Comparison of ENCODE assay signal across 35 cellular contexts in the genomic region with DNA sequence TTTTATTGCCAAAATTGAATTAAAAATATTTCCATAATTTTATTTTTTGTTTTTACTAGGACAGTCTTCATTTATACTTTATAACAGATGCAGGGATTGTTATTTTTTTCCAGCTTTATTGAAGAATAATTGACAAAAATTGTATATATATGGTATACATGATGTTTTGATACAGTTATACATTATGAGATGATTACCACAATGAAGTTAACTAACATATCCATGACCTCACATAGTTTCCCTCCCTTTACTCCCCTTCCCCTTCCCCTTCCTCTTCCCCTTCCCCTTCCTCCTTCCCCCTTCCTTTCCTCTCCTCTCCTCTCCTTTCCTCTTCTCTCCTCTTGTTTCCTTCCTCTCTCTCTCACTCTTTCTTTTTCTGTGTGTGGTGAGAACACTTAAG.
A peak's percentile ranks its signal among the peaks of the same experiment; 100 is the strongest.
DNase-seq lines count a peak whose midpoint lies in the region; ATAC-seq, FAIRE-seq and TF ChIP-seq lines count a peak whose summit lies in the region.
"Had no signal": no experiment of that assay in that cellular context is flagged by ENCODE, and none has a peak within 500 bp of the region (broad histone marks: within the 10 kb centered on the region; RNA-seq: fewer than 3 reads in every experiment).

No MANE protein-coding gene starts in this region.

- intact Hi-C loops in HepG2 (cut with micrococcal nuclease; ENCODE audit: unreplicated experiment) (no loop called here), right lobe of liver (cut with DNase I) (no loop called here), K562 (cut with micrococcal nuclease) (no loop called here), kidney (cut with DNase I) (no loop called here)

- TF ChIP-seq CTCF in HepG2 (CRISPR knock-in tag; IDR thresholded peaks at IDR 0.05) (no peak), right lobe of liver (IDR thresholded peaks at IDR 0.05) (no peak), K562 (IDR thresholded peaks at IDR 0.05 in 2 of 3, conservative IDR thresholded peaks at IDR 0.05 in 1 of 3; ENCODE audit: insufficient read depth in 2 of 3, low read depth in 1 of 3, low read length in 3 of 3) (no peak), kidney (IDR thresholded peaks at IDR 0.05; ENCODE audit: borderline replicate concordance, extremely low read depth, insufficient read depth) (no peak)

- no peaks in the 10 kb centered on the region for H3K27me3 ChIP-seq in HepG2 (ENCODE audit: control insufficient read depth in 1 of 2, insufficient read depth in 2 of 2, low read length in 2 of 2)
- no peaks in the 10 kb centered on the region for H3K27me3 ChIP-seq in right lobe of liver
- H3K27me3 ChIP-seq in K562 (ENCODE audit: control insufficient read depth in 2 of 2, insufficient read depth in 2 of 2, low read length in 2 of 2) = no peaks in the 10 kb centered on the region
- H3K27me3 ChIP-seq: BE2C; BLaER1; BLaER1 treated with 17β-estradiol and CSF1 and Interleukin-3, amounts not matched to agents 10 nM and 100 nM had no signal

- DNase-seq in HepG2 (ENCODE audit: low spot score) = no peak
- DNase-seq in right lobe of liver = no peak
- DNase-seq in K562 (ENCODE audit: extremely low read depth in 1 of 4, low spot score in 3 of 4) = no peak
- DNase-seq in frontal cortex (ENCODE audit: low spot score in 2 of 2) = no peak
- no peak for DNase-seq in kidney
- no peak for DNase-seq in T1000 (lab: John Stamatoyannopoulos, UW)
- no peak for DNase-seq in HEK293T (ENCODE audit: extremely low spot score)
- DNase-seq: 8988T; ACHN; AML-193; BE2C; C1 segment of cervical spinal cord; Caco-2; Calu3; CD4-positive, alpha-beta memory T cell; CD4-positive, alpha-beta T cell; CD4-positive, CD25-positive, alpha-beta regulatory T cell; CD8-positive, alpha-beta memory T cell; CD8-positive, alpha-beta T cell; COR-L47; DMS 273 treated with DMSO at 0.1 percent for 48 hours; DMS153; DMS53; DMS79; DMS79 treated with DMSO at 0.1 percent for 48 hours; DND-41; EL had no signal

- H3K4me3 ChIP-seq in HepG2 (replicated peaks in 1 of 3; ENCODE audit: insufficient read depth in 1 of 3, low read depth in 2 of 3, low read length in 3 of 3) (no peak overlapping the region), right lobe of liver (no peak overlapping the region), K562 (no peak overlapping the region), kidney (ENCODE audit: low read length in 2 of 2) (no peak overlapping the region)
- H3K4me3 ChIP-seq: A549; BLaER1; BLaER1 treated with 17β-estradiol and CSF1 and Interleukin-3, amounts not matched to agents 10 nM and 100 nM had no signal

- CTCF ChIA-PET in HepG2 (lab: Yijun Ruan, JAX; ENCODE audit: low intra/inter-chr PET ratio, low total read pairs) (no interaction called here), K562 (lab: Yijun Ruan, JAX; ENCODE audit: low intra/inter-chr PET ratio) (no interaction called here), HEK293T (lab: Yijun Ruan, JAX) (no interaction called here)

- POLR2A ChIA-PET in HepG2 (lab: Yijun Ruan, JAX) = no interaction called here
- POLR2A ChIA-PET in K562 (lab: Yijun Ruan, JAX) = no interaction called here
- POLR2A ChIA-PET in HEK293T (lab: Yijun Ruan, JAX) = no interaction called here

- H3K9me3 ChIP-seq in HepG2 (ENCODE audit: low read length) (no peaks in the 10 kb centered on the region), right lobe of liver (no peaks in the 10 kb centered on the region), K562 (replicated peaks; ENCODE audit: control insufficient read depth, insufficient read depth, low read depth, low read length) (no peaks in the 10 kb centered on the region), kidney (ENCODE audit: control insufficient read depth in 1 of 2, low read length in 2 of 2) (no peaks in the 10 kb centered on the region)
- H3K9me3 ChIP-seq: A549; BE2C; BLaER1; BLaER1 treated with 17β-estradiol and CSF1 and Interleukin-3, amounts not matched to agents 10 nM and 100 nM; Caco-2 had no signal

- BruUV-seq in HepG2 (replicated peaks; lab: Mats Ljungman, UMichigan) = no TSS peak
- BruUV-seq in K562 (replicated peaks; lab: Mats Ljungman, UMichigan) = no TSS peak

- no peak for TF ChIP-seq EP300 in HepG2 (IDR thresholded peaks at IDR 0.05; ENCODE audit: low read depth in 2 of 2, low read length in 2 of 2)
- no peak for TF ChIP-seq EP300 in HepG2 (CRISPR knock-in tag; IDR thresholded peaks at IDR 0.05; ENCODE audit: borderline replicate concordance)
- no peak for TF ChIP-seq EP300 in K562 (IDR thresholded peaks at IDR 0.05; ENCODE audit: low read length)

- TF ChIP-seq RAD21 in HepG2 (CRISPR knock-in tag; IDR thresholded peaks at IDR 0.05) = no peak
- TF ChIP-seq RAD21 in K562 (CRISPR knock-in tag; conservative IDR thresholded peaks at IDR 0.05 in 1 of 2, IDR thresholded peaks at IDR 0.05 in 1 of 2) = no peak

- H4K20me1 ChIP-seq in HepG2 (ENCODE audit: insufficient read depth, low read length) = no peaks in the 10 kb centered on the region
- no peaks in the 10 kb centered on the region for H4K20me1 ChIP-seq in K562 (replicated peaks; ENCODE audit: control insufficient read depth, insufficient read depth, low read length)
- H4K20me1 ChIP-seq: BLaER1; BLaER1 treated with 17β-estradiol and CSF1 and Interleukin-3, amounts not matched to agents 10 nM and 100 nM had no signal

- no peak for FAIRE-seq in HepG2 (lab: Jason Lieb, UNC)
- no peak for FAIRE-seq in K562 (lab: Jason Lieb, UNC)
- peak; percentile 19 for FAIRE-seq in frontal cortex (lab: Jason Lieb, UNC)
- peak; percentile 8 for FAIRE-seq in kidney (lab: Jason Lieb, UNC)
- FAIRE-seq: A204.1, A549, D721Med had no signal

- H3K9me1 ChIP-seq in K562 (ENCODE audit: control insufficient read depth, insufficient read depth, low read length) = no peaks in the 10 kb centered on the region

- no peaks in the 10 kb centered on the region for H3K4me1 ChIP-seq in HepG2 (ENCODE audit: insufficient read depth, low read length)
- no peaks in the 10 kb centered on the region for H3K4me1 ChIP-seq in right lobe of liver
- H3K4me1 ChIP-seq in K562 (replicated peaks in 1 of 2; ENCODE audit: control insufficient read depth in 2 of 2, insufficient read depth in 2 of 2, low read length in 2 of 2) = no peaks in the 10 kb centered on the region
- no peaks in the 10 kb centered on the region for H3K4me1 ChIP-seq in kidney (ENCODE audit: control insufficient read depth in 1 of 2, insufficient read depth in 1 of 2, low read depth in 1 of 2, low read length in 2 of 2)
- H3K4me1 ChIP-seq: A549, BE2C, Caco-2 had no signal

- TF ChIP-seq POLR2A in HepG2 (IDR thresholded peaks at IDR 0.05; ENCODE audit: insufficient read depth in 1 of 2, low read depth in 2 of 2, low read length in 2 of 2) (no peak), right lobe of liver (IDR thresholded peaks at IDR 0.05) (no peak), K562 (conservative IDR thresholded peaks at IDR 0.05) (no peak)

- H3K27ac ChIP-seq in HepG2 (ENCODE audit: extremely low read length, insufficient read depth, low read length) (no peak overlapping the region), right lobe of liver (no peak overlapping the region), K562 (ENCODE audit: extremely low read depth, low read depth, low read length) (no peak overlapping the region), kidney (ENCODE audit: low read depth in 2 of 2, low read length in 2 of 2) (no peak overlapping the region)
- H3K27ac ChIP-seq: 22Rv1; A549; BLaER1; BLaER1 treated with 17β-estradiol and CSF1 and Interleukin-3, amounts not matched to agents 10 nM and 100 nM; C4-2B had no signal

- no peak overlapping the region for H3K4me2 ChIP-seq in HepG2 (ENCODE audit: low read depth, low read length)
- no peak overlapping the region for H3K4me2 ChIP-seq in K562 (ENCODE audit: insufficient read depth, low read length)
- H3K4me2 ChIP-seq: A549; BLaER1; BLaER1 treated with 17β-estradiol and CSF1 and Interleukin-3, amounts not matched to agents 10 nM and 100 nM had no signal

- H3K36me3 ChIP-seq in HepG2 (replicated peaks in 1 of 2; ENCODE audit: control insufficient read depth in 1 of 2, insufficient read depth in 2 of 2, low read length in 2 of 2) = no peaks in the 10 kb centered on the region
- no peaks in the 10 kb centered on the region for H3K36me3 ChIP-seq in right lobe of liver
- no peaks in the 10 kb centered on the region for H3K36me3 ChIP-seq in K562 (ENCODE audit: control insufficient read depth, insufficient read depth, low read length)
- H3K36me3 ChIP-seq in kidney (ENCODE audit: control insufficient read depth in 1 of 2, insufficient read depth in 2 of 2, low read length in 2 of 2) = no peaks in the 10 kb centered on the region
- H3K36me3 ChIP-seq: BE2C; BLaER1; BLaER1 treated with 17β-estradiol and CSF1 and Interleukin-3, amounts not matched to agents 10 nM and 100 nM had no signal

- H2AFZ ChIP-seq in HepG2 (ENCODE audit: low read length) (no peak overlapping the region), K562 (ENCODE audit: low read depth, low read length) (no peak overlapping the region)

- ATAC-seq in HepG2 (no peak), right lobe of liver (no peak), K562 (no peak), HG03342 (IDR thresholded peaks at IDR 0.05; ENCODE audit: unreplicated experiment) (no peak)
- ATAC-seq: A549; CD8-positive, alpha-beta T cell had no signal

- no peaks in the 10 kb centered on the region for H3K79me2 ChIP-seq in HepG2 (ENCODE audit: insufficient read depth, low read length)
- H3K79me2 ChIP-seq in K562 (ENCODE audit: control insufficient read depth, insufficient read depth, low read length) = no peaks in the 10 kb centered on the region

- in situ Hi-C loops in HepG2 (cut with HindIII; ENCODE audit: extremely low pct_ligation_motif_present, low pct_unique_long_range_greater_than_20kb) = no loop called here
- in situ Hi-C loops in K562 (cut with MboI) = no loop called here

- H3K9ac ChIP-seq in HepG2 (ENCODE audit: insufficient read depth, low read depth, low read length) (no peak overlapping the region), K562 (ENCODE audit: insufficient read depth in 1 of 2, low read depth in 2 of 2, low read length in 2 of 2) (no peak overlapping the region), kidney (ENCODE audit: low read length in 2 of 2) (no peak overlapping the region)
- H3K9ac ChIP-seq: BLaER1; BLaER1 treated with 17β-estradiol and CSF1 and Interleukin-3, amounts not matched to agents 10 nM and 100 nM had no signal

TF ChIP-seq in HepG2, 621 proteins besides CTCF, POLR2A, EP300 and RAD21 (continues in another document):
- TF ChIP-seq HNRNPK (IDR thresholded peaks at IDR 0.05; ENCODE audit: low read depth, low read length, poor library complexity, severe bottlenecking) = peak; percentile 97
- TF ChIP-seq ZNF768 (CRISPR knock-in tag; IDR thresholded peaks at IDR 0.05) = no peak
- TF ChIP-seq HNRNPH1 (optimal IDR thresholded peaks at IDR 0.05; ENCODE audit: low read depth, low read length) = no peak

TF ChIP-seq in K562, 482 proteins besides CTCF, POLR2A, EP300 and RAD21 (continues in another document):
- peak; percentile 40 for TF ChIP-seq PCBP1 (IDR thresholded peaks at IDR 0.05; ENCODE audit: low read depth, low read length, poor library complexity, severe bottlenecking)
- TF ChIP-seq HNRNPK (IDR thresholded peaks at IDR 0.05; ENCODE audit: low read depth, low read length, poor library complexity, severe bottlenecking) = peak; percentile 46

TF ChIP-seq in HEK293T, 16 proteins besides CTCF, POLR2A, EP300 and RAD21 (continues in another document):
- TF ChIP-seq SP1 (IDR thresholded peaks at IDR 0.05) (no peak), FOXM1 (IDR thresholded peaks at IDR 0.05; ENCODE audit: borderline replicate concordance) (no peak), ELF4 (IDR thresholded peaks at IDR 0.05) (no peak), L3MBTL2 (conservative IDR thresholded peaks at IDR 0.05) (no peak), ARNT (IDR thresholded peaks at IDR 0.05) (no peak)
